In the genomic region with DNA sequence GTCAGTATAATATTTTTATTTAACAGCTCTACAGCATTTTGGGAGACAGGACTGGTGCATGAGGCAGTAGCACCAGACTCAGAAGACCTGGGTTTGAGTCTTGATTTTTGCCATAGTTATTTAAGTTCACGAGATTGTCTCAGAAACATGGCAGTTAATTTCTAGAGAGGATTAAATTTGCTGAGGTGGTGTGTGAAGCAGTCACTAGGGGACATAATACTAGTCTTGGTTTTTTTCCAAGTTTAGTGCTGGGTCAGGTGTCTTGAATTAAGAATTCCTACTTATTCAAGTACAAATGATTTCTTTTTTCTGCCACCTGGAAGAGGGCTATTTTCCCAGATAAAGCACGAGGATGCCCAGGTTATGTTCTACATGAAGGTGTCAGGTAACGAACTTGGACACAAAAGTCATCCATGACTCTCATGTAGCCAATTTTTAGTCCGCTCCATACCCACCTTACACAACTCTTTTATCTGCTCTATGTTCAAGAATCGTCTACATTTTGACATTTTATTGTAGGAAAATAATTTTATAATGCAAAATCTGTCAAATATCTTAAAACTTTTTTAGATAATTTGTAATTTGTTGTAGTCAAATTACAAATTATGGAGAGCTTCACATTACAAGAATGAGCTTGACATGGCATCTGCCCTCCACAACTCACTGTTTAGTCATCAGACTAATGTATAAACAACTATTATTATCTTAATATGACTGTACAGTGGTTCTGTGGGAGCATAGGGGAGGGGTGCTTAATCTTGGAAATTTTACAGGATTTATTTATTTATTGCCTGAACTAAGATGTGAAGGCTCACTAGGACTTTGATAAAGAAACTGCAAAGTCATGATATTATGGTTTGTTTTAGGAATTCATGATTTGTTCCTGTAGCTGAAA, we compare ENCODE assay signal across 7 cellular contexts. TPM values are rescaled to one million over a fixed set of nuclear protein-coding genes. Genes with fewer than 3 reads are reported as not detected.
A peak's percentile ranks its signal among the peaks of the same experiment; 100 is the strongest.
DNase-seq lines count a peak whose midpoint lies in the region; ATAC-seq and TF ChIP-seq lines count a peak whose summit lies in the region.

No MANE protein-coding gene starts in this region.

- H3K4me3 ChIP-seq in MM.1S (ENCODE audit: low read length) (peak overlapping the region; percentile 90), astrocyte of the spinal cord (ENCODE audit: low read depth, low read length) (peak overlapping the region; percentile 99), lower leg skin (ENCODE audit: low read depth, poor library complexity, severe bottlenecking) (peak overlapping the region; percentile 99), transverse colon (peak overlapping the region in 3 of 4 donors; percentile 74 to 93 (median 86))

- H3K79me2 ChIP-seq in MM.1S (ENCODE audit: low read length) = peaks cover 73% of the 10 kb centered on the region

- H3K9me2 ChIP-seq in MM.1S (replicated peaks; ENCODE audit: insufficient read depth, low read length) = no peaks in the 10 kb centered on the region

- TF ChIP-seq EP300 in transverse colon (IDR thresholded peaks at IDR 0.05; ENCODE audit: low read depth) = no peak

- WGBS in lower leg skin, 2 donors = 29 to 33% methylated on average over 5 of the region's 5 CpGs
- WGBS in transverse colon (ENCODE audit: low coverage in 1 of 2), 2 donors = 33 to 36% methylated on average over 5 of the region's 5 CpGs

- TF ChIP-seq CTCF in MM.1S (IDR thresholded peaks at IDR 0.05; ENCODE audit: low read length) (no peak), astrocyte of the spinal cord (IDR thresholded peaks at IDR 0.05; ENCODE audit: low read depth, low read length) (peak; percentile 15), lower leg skin (IDR thresholded peaks at IDR 0.05) (no peak), transverse colon (IDR thresholded peaks at IDR 0.05) (no peak)

- in situ Hi-C loops in astrocyte of the spinal cord (cut with HindIII; ENCODE audit: low sequenced_read_pairs) (no loop called here), transverse colon (cut with MboI; ENCODE audit: low pct_ligation_motif_present in 1 of 4, low pct_unique_long_range_greater_than_20kb in 1 of 4, low sequenced_read_pairs in 3 of 4) (no loop called here)

- H3K4me1 ChIP-seq in ES-I3 (ENCODE audit: insufficient read depth, low read length) (peaks cover 16% of the 10 kb centered on the region), MM.1S (ENCODE audit: low read length) (peaks cover 20% of the 10 kb centered on the region), transverse colon (peaks cover 9 to 60% (median 32%) of the 10 kb centered on the region in 4 donors)

- no peak for ATAC-seq in HG03460 (IDR thresholded peaks at IDR 0.05; ENCODE audit: unreplicated experiment)
- ATAC-seq in GM21423 (IDR thresholded peaks at IDR 0.05; ENCODE audit: unreplicated experiment) = no peak

- H3K9ac ChIP-seq in ES-I3 (ENCODE audit: low read depth, low read length) (peak overlapping the region; percentile 93), MM.1S (ENCODE audit: low read length) (peak overlapping the region; percentile 92)

- peaks cover 36% of the 10 kb centered on the region for H4K20me1 ChIP-seq in MM.1S (ENCODE audit: insufficient read depth, low read length)

- H3K27me3 ChIP-seq in MM.1S (replicated peaks; ENCODE audit: insufficient read depth, low read length) (no peaks in the 10 kb centered on the region), transverse colon (no peaks in the 10 kb centered on the region)

- H3K36me3 ChIP-seq in ES-I3 (ENCODE audit: insufficient read depth, low read length) (peaks cover 5% of the 10 kb centered on the region), MM.1S (replicated peaks; ENCODE audit: insufficient read depth, low read length) (peaks cover 11% of the 10 kb centered on the region), transverse colon (peaks cover 0 to 17% (median 0%) of the 10 kb centered on the region in 4 donors)

- no peak for TF ChIP-seq POLR2A in lower leg skin (IDR thresholded peaks at IDR 0.05)
- TF ChIP-seq POLR2A in transverse colon (IDR thresholded peaks at IDR 0.05) = no peak

- intact Hi-C loops in lower leg skin (cut with DNase I; ENCODE audit: low total_unique reads) = no loop called here
- intact Hi-C loops in transverse colon (cut with DNase I; ENCODE audit: low total_unique reads) = no loop called here

- peak overlapping the region; percentile 90; the same call in 1 of the 2 replicates for H3K27ac ChIP-seq in MM.1S (ENCODE audit: low read length)
- peak overlapping the region; percentile 96 to 98 (median 98) for H3K27ac ChIP-seq in transverse colon

- DNase-seq in MM.1S (peak; percentile 16), astrocyte of the spinal cord (ENCODE audit: low read depth, low spot score) (peak; percentile 55), lower leg skin (ENCODE audit: low spot score in 2 of 2) (no peak), transverse colon (no peak)

- H3K9me3 ChIP-seq in ES-I3 (ENCODE audit: control insufficient read depth, insufficient read depth, low read length) = no peaks in the 10 kb centered on the region
- no peaks in the 10 kb centered on the region for H3K9me3 ChIP-seq in MM.1S (replicated peaks; ENCODE audit: insufficient read depth, low read length)
- no peaks in the 10 kb centered on the region for H3K9me3 ChIP-seq in transverse colon

- peak overlapping the region; percentile 77 for H3K4me2 ChIP-seq in MM.1S (ENCODE audit: low read depth, low read length)

- no peak overlapping the region for H2AFZ ChIP-seq in MM.1S (ENCODE audit: low read length)

- peaks cover 8% of the 10 kb centered on the region for H3F3A ChIP-seq in MM.1S (ENCODE audit: insufficient read depth, low read length)

RNA-seq across cellular contexts. Expression of a gene that starts 1.6 kb away (rescaled TPM):
- total RNA-seq in lower leg skin = 100 to 1,000 TPM in 3 of 4 donors, 10 to 100 TPM in 1; 95.7 to 139 (median 108) TPM
- 10 to 100 TPM; 25.8 to 96.9 (median 71.0) TPM for total RNA-seq in transverse colon

Comparison
In these comparisons a context has a peak if more than half of its experiments do, and no peak if none do; other contexts are left out.
1. DNase-seq: peak in MM.1S (single experiment) and astrocyte of the spinal cord (single experiment); none in lower leg skin (0 of 2) and transverse colon (single experiment).
2. Peak in every context shown above with its lines, with median percentiles within 50 percentile points of each other: H3K4me3 ChIP-seq.